In genomic region chr5:159783731-159784247, GRCh38 we compare ENCODE assay signal across 20 cellular contexts.
A peak's percentile ranks its signal among the peaks of the same experiment; 100 is the strongest.
DNase-seq lines count a peak whose midpoint lies in the region; ATAC-seq, FAIRE-seq and TF ChIP-seq lines count a peak whose summit lies in the region.
"Had no signal": no experiment of that assay in that cellular context is flagged by ENCODE, and none has a peak within 500 bp of the region (broad histone marks: within the 10 kb centered on the region; RNA-seq: fewer than 3 reads in every experiment).

No MANE protein-coding gene starts in this region.

- DNase-seq in EH (ENCODE audit: low read depth) (peak; percentile 27), ascending aorta (ENCODE audit: low spot score in 2 of 2) (no peak), fibroblast of pulmonary artery (ENCODE audit: low read depth) (peak; percentile 14), thoracic aorta (ENCODE audit: low spot score) (no peak), pancreas (no peak), NOMO-1 treated with dmso at 0.1 percent for 144 hours (lab: John Stamatoyannopoulos, UW; ENCODE audit: unreplicated experiment) (no peak), globus pallidus (ENCODE audit: low spot score) (no peak)
- DNase-seq: C1 segment of cervical spinal cord; Calu3; CD4-positive, alpha-beta T cell; DMS 273 treated with DMSO at 0.1 percent for 48 hours; DMS79; EL had no signal

- no peaks in the 10 kb centered on the region for H3K36me3 ChIP-seq in ascending aorta
- H3K36me3 ChIP-seq in thoracic aorta: no peaks in the 10 kb centered on the region
- H3K36me3 ChIP-seq in pancreas: no peaks in the 10 kb centered on the region
- H3K36me3 ChIP-seq: HAP-1 had no signal

- no peak for FAIRE-seq in pancreas (lab: Jason Lieb, UNC)
- FAIRE-seq: G401.6, GM12891, H1, HepG2, HTR-8/SVneo had no signal

- H3K9me3 ChIP-seq in ascending aorta: no peaks in the 10 kb centered on the region
- H3K9me3 ChIP-seq in thoracic aorta: no peaks in the 10 kb centered on the region
- no peaks in the 10 kb centered on the region for H3K9me3 ChIP-seq in pancreas
- H3K9me3 ChIP-seq: HAP-1 had no signal

- peaks cover 10 to 75% of the 10 kb centered on the region in 2 donors for H3K4me1 ChIP-seq in ascending aorta
- peaks cover 36 to 96% of the 10 kb centered on the region in 2 donors for H3K4me1 ChIP-seq in thoracic aorta (ENCODE audit: control insufficient read depth in 1 of 2, low read depth in 2 of 2)
- no peaks in the 10 kb centered on the region for H3K4me1 ChIP-seq in pancreas
- H3K4me1 ChIP-seq: HAP-1 had no signal

- 38 to 43% methylated on average over 3 of the region's 3 CpGs for WGBS in pancreas, 2 donors

- ATAC-seq in thoracic aorta (ENCODE audit: insufficient number of reproducible peaks, low FRiP score, low read depth) (no peak), HG03521 (IDR thresholded peaks at IDR 0.05; ENCODE audit: unreplicated experiment) (no peak), pancreas (no peak)
- ATAC-seq: HepG2 had no signal

- intact Hi-C loops in ascending aorta (cut with DNase I): loop anchor here (5.0 to 10.0 kb wide), 2 partner anchors 191 to 331 kb away; no protein-coding TSS in a partner anchor
- intact Hi-C loops in pancreas (cut with DNase I): no loop called here

- TF ChIP-seq CTCF in ascending aorta (IDR thresholded peaks at IDR 0.05): no peak
- no peak for TF ChIP-seq CTCF in fibroblast of pulmonary artery (IDR thresholded peaks at IDR 0.05; ENCODE audit: low read length, missing control alignments)
- TF ChIP-seq CTCF in thoracic aorta (IDR thresholded peaks at IDR 0.05): no peak
- TF ChIP-seq CTCF in pancreas (IDR thresholded peaks at IDR 0.05): no peak

- H3K27me3 ChIP-seq in ascending aorta: no peaks in the 10 kb centered on the region
- H3K27me3 ChIP-seq in thoracic aorta (replicated peaks; ENCODE audit: insufficient read depth): no peaks in the 10 kb centered on the region
- H3K27me3 ChIP-seq in pancreas: no peaks in the 10 kb centered on the region

- H3K4me3 ChIP-seq in ascending aorta (no peak overlapping the region), fibroblast of pulmonary artery (replicated peaks; ENCODE audit: low read depth, low read length) (no peak overlapping the region), thoracic aorta (no peak overlapping the region), pancreas (no peak overlapping the region)
- H3K4me3 ChIP-seq: HAP-1 had no signal

- peak overlapping the region; percentile 94 to 95 for H3K27ac ChIP-seq in ascending aorta
- peak overlapping the region; percentile 84 to 92 for H3K27ac ChIP-seq in thoracic aorta
- no peak overlapping the region for H3K27ac ChIP-seq in pancreas

Comparison
In these comparisons a context has a peak if more than half of its experiments do, and no peak if none do; other contexts are left out.
1. DNase-seq: peak in EH (single experiment) and fibroblast of pulmonary artery (single experiment); none in ascending aorta (0 of 2), thoracic aorta (single experiment), pancreas (0 of 6), NOMO-1 treated with dmso at 0.1 percent for 144 hours (single experiment) and globus pallidus (single experiment).
2. H3K27ac ChIP-seq: peak in ascending aorta (2 of 2) and thoracic aorta (2 of 2); none in pancreas (0 of 4).